ENCODE assay signal across 1 cellular context in the genomic region with DNA sequence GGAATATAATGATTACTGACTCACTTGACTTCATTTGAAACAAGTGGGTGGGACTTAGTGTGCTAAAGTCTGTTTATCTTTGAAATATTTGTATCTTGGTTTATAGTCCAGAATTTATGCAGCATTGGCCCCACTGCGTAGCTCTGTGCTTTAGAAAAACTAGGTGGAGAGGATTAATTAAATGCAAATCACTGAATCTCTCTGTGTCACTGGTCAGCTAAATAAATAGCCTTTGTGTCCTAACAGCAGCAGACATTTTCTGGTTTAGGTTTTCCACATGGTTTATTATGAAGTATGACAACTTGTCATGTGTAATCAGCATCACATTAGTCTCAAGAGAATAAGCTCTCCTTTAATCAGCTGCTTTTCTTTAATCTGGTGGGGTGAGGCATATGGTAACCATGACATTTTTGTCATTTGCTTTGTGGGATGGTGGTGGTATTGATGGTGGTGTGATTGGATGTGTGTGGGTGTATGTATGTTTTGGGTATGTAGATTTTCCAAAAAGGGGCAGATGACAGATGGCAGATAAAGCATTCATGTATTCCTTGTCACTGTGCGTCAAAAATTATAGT.
TF ChIP-seq lines count a peak whose summit lies in the region.

No MANE protein-coding gene starts in this region.

TF ChIP-seq in SK-N-SH, 30 proteins besides CTCF, POLR2A, EP300 and RAD21:
- TF ChIP-seq, protein P1, sequence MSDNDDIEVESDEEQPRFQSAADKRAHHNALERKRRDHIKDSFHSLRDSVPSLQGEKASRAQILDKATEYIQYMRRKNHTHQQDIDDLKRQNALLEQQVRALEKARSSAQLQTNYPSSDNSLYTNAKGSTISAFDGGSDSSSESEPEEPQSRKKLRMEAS (IDR thresholded peaks at IDR 0.05; ENCODE audit: low read depth) = no peak
- TF ChIP-seq, protein P2, sequence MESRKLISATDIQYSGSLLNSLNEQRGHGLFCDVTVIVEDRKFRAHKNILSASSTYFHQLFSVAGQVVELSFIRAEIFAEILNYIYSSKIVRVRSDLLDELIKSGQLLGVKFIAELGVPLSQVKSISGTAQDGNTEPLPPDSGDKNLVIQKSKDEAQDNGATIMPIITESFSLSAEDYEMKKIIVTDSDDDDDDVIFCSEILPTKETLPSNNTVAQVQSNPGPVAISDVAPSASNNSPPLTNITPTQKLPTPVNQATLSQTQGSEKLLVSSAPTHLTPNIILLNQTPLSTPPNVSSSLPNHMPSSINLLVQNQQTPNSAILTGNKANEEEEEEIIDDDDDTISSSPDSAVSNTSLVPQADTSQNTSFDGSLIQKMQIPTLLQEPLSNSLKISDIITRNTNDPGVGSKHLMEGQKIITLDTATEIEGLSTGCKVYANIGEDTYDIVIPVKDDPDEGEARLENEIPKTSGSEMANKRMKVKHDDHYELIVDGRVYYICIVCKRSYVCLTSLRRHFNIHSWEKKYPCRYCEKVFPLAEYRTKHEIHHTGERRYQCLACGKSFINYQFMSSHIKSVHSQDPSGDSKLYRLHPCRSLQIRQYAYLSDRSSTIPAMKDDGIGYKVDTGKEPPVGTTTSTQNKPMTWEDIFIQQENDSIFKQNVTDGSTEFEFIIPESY (IDR thresholded peaks at IDR 0.05; ENCODE audit: borderline replicate concordance, low read depth) = no peak
- no peak for TF ChIP-seq EZH2phosphoT487 (IDR thresholded peaks at IDR 0.05; ENCODE audit: borderline replicate concordance, low read depth)
- peak; percentile 58; the same call in 1 of the 2 replicates for TF ChIP-seq RCOR1 (IDR thresholded peaks at IDR 0.05; ENCODE audit: low read length)
- TF ChIP-seq JUND (IDR thresholded peaks at IDR 0.05) = peak; percentile 56; the same call in 1 of the 2 replicates
- peak; percentile 16; the same call in 1 of the 2 replicates for TF ChIP-seq TEAD4 (IDR thresholded peaks at IDR 0.05; ENCODE audit: borderline replicate concordance, insufficient read depth)
- TF ChIP-seq, protein P3, sequence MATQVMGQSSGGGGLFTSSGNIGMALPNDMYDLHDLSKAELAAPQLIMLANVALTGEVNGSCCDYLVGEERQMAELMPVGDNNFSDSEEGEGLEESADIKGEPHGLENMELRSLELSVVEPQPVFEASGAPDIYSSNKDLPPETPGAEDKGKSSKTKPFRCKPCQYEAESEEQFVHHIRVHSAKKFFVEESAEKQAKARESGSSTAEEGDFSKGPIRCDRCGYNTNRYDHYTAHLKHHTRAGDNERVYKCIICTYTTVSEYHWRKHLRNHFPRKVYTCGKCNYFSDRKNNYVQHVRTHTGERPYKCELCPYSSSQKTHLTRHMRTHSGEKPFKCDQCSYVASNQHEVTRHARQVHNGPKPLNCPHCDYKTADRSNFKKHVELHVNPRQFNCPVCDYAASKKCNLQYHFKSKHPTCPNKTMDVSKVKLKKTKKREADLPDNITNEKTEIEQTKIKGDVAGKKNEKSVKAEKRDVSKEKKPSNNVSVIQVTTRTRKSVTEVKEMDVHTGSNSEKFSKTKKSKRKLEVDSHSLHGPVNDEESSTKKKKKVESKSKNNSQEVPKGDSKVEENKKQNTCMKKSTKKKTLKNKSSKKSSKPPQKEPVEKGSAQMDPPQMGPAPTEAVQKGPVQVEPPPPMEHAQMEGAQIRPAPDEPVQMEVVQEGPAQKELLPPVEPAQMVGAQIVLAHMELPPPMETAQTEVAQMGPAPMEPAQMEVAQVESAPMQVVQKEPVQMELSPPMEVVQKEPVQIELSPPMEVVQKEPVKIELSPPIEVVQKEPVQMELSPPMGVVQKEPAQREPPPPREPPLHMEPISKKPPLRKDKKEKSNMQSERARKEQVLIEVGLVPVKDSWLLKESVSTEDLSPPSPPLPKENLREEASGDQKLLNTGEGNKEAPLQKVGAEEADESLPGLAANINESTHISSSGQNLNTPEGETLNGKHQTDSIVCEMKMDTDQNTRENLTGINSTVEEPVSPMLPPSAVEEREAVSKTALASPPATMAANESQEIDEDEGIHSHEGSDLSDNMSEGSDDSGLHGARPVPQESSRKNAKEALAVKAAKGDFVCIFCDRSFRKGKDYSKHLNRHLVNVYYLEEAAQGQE (IDR thresholded peaks at IDR 0.05; ENCODE audit: low read depth, low read length) = no peak
- TF ChIP-seq ELF1 (IDR thresholded peaks at IDR 0.05) = no peak
- no peak for TF ChIP-seq NRF1 (IDR thresholded peaks at IDR 0.05; ENCODE audit: low read depth, low read length)
- TF ChIP-seq SMC3 (IDR thresholded peaks at IDR 0.05; ENCODE audit: low read depth, low read length) = no peak
- no peak for TF ChIP-seq NFIC (IDR thresholded peaks at IDR 0.05; ENCODE audit: borderline replicate concordance)
- TF ChIP-seq, protein P4, sequence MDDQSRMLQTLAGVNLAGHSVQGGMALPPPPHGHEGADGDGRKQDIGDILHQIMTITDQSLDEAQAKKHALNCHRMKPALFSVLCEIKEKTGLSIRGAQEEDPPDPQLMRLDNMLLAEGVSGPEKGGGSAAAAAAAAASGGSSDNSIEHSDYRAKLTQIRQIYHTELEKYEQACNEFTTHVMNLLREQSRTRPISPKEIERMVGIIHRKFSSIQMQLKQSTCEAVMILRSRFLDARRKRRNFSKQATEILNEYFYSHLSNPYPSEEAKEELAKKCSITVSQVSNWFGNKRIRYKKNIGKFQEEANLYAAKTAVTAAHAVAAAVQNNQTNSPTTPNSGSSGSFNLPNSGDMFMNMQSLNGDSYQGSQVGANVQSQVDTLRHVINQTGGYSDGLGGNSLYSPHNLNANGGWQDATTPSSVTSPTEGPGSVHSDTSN (IDR thresholded peaks at IDR 0.05) = peak; percentile 93
- no peak for TF ChIP-seq TAF1 (IDR thresholded peaks at IDR 0.05; ENCODE audit: borderline replicate concordance, low read depth, low read length)
- TF ChIP-seq RFX5 (IDR thresholded peaks at IDR 0.05; ENCODE audit: low read length) = no peak
- no peak for TF ChIP-seq CHD2 (IDR thresholded peaks at IDR 0.05; ENCODE audit: low read length, partially characterized antibody)
- TF ChIP-seq FOXM1 (IDR thresholded peaks at IDR 0.05; ENCODE audit: low read depth) = no peak
- TF ChIP-seq, protein P5, sequence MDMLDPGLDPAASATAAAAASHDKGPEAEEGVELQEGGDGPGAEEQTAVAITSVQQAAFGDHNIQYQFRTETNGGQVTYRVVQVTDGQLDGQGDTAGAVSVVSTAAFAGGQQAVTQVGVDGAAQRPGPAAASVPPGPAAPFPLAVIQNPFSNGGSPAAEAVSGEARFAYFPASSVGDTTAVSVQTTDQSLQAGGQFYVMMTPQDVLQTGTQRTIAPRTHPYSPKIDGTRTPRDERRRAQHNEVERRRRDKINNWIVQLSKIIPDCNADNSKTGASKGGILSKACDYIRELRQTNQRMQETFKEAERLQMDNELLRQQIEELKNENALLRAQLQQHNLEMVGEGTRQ (IDR thresholded peaks at IDR 0.05; ENCODE audit: borderline replicate concordance, low read depth, low read length) = no peak
- TF ChIP-seq GATA2 (CRISPR knock-in tag; IDR thresholded peaks at IDR 0.05) = 0 out of 2 replicates have a peak, but pooled peaks have one; percentile 42
- TF ChIP-seq YY1 (IDR thresholded peaks at IDR 0.05; ENCODE audit: low read depth) = no peak
- TF ChIP-seq POLR2AphosphoS5 (IDR thresholded peaks at IDR 0.05; ENCODE audit: low read depth, low read length) = peak; percentile 60; the same call in 1 of the 2 replicates
- no peak for TF ChIP-seq SIN3A (IDR thresholded peaks at IDR 0.05; ENCODE audit: borderline replicate concordance, low read depth, low read length)
- 0 out of 2 replicates have a peak, but pooled peaks have one; percentile 19 for TF ChIP-seq MXI1 (IDR thresholded peaks at IDR 0.05; ENCODE audit: low read depth, low read length)
- peak; percentile 7; the same call in 1 of the 2 replicates for TF ChIP-seq FOSL2 (IDR thresholded peaks at IDR 0.05; ENCODE audit: borderline replicate concordance, low read depth)
- no peak for TF ChIP-seq MEF2A (IDR thresholded peaks at IDR 0.05; ENCODE audit: borderline replicate concordance, low read depth)
- TF ChIP-seq TCF12 (IDR thresholded peaks at IDR 0.05) = peak; percentile 90
- no peak for TF ChIP-seq GABPA (IDR thresholded peaks at IDR 0.05; ENCODE audit: low read depth)
- TF ChIP-seq FOXJ3 (CRISPR knock-in tag; IDR thresholded peaks at IDR 0.05) = no peak
- TF ChIP-seq RXRA (IDR thresholded peaks at IDR 0.05; ENCODE audit: borderline replicate concordance, low read depth) = no peak
- TF ChIP-seq, protein P6, sequence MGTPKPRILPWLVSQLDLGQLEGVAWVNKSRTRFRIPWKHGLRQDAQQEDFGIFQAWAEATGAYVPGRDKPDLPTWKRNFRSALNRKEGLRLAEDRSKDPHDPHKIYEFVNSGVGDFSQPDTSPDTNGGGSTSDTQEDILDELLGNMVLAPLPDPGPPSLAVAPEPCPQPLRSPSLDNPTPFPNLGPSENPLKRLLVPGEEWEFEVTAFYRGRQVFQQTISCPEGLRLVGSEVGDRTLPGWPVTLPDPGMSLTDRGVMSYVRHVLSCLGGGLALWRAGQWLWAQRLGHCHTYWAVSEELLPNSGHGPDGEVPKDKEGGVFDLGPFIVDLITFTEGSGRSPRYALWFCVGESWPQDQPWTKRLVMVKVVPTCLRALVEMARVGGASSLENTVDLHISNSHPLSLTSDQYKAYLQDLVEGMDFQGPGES (IDR thresholded peaks at IDR 0.05; ENCODE audit: low read depth, low read length) = no peak
- TF ChIP-seq, protein P7, sequence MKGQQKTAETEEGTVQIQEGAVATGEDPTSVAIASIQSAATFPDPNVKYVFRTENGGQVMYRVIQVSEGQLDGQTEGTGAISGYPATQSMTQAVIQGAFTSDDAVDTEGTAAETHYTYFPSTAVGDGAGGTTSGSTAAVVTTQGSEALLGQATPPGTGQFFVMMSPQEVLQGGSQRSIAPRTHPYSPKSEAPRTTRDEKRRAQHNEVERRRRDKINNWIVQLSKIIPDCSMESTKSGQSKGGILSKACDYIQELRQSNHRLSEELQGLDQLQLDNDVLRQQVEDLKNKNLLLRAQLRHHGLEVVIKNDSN (IDR thresholded peaks at IDR 0.05; ENCODE audit: borderline replicate concordance, low read depth) = no peak
